In genomic region chr15:100215031-100215842, GRCh38 we compare ENCODE assay signal across 16 cellular contexts.
"Had no signal": no experiment of that assay in that cellular context is flagged by ENCODE, and none has a peak within 500 bp of the region (broad histone marks: within the 10 kb centered on the region; RNA-seq: fewer than 3 reads in every experiment).

No MANE protein-coding gene starts in this region.

- H3K4me1 ChIP-seq: colonic mucosa, SJSA1 had no signal

- ATAC-seq: activated T-cell treated with anti-CD3 and anti-CD28 coated beads, Interleukin-2, amount 50 U/mL, for 4 hours had no signal

- H3K9me3 ChIP-seq: ascending aorta, colonic mucosa, ovary, SJSA1 had no signal

- H3K27me3 ChIP-seq: ascending aorta, cardiac muscle cell, colonic mucosa, ovary had no signal

- H3K27ac ChIP-seq: cardiac muscle cell, colonic mucosa, ovary, SJSA1 had no signal

- H3K4me3 ChIP-seq: ascending aorta, cardiac muscle cell, colonic mucosa, ovary, SJSA1 had no signal

- H3K36me3 ChIP-seq: ascending aorta, cardiac muscle cell, colonic mucosa, ovary, SJSA1 had no signal

- DNase-seq: activated CD4-positive, alpha-beta T cell treated with anti-CD3 and anti-CD28 coated beads for 1 hour; activated CD4-positive, alpha-beta T cell treated with anti-CD3 and anti-CD28 coated beads, Interleukin-2, amount 50 U/mL, for 48 hours; activated gamma-delta T cell treated with Interleukin-2 at 50 U/mL for 16 hours; activated naive CD8-positive, alpha-beta T cell treated with anti-CD3 and anti-CD28 coated beads, Interleukin-2, amount 10 ng/mL, durations not matched to agents 7 days and 5 days; activated T-cell treated with anti-CD3 and anti-CD28 coated beads, Interleukin-2, amount 50 U/mL, for 4 hours; colonic mucosa; effector CD4-positive, alpha-beta T cell; mesenchymal stem cell; stimulated activated CD4-positive, alpha-beta T cell treated with anti-CD3 and anti-CD28 coated beads, Interleukin-2, amount 100 ng/mL, for 24 hours; stimulated activated naive CD4-positive, alpha-beta T cell; T1000 had no signal

- FAIRE-seq: endothelial cell of umbilical vein had no signal
